In the genomic region with DNA sequence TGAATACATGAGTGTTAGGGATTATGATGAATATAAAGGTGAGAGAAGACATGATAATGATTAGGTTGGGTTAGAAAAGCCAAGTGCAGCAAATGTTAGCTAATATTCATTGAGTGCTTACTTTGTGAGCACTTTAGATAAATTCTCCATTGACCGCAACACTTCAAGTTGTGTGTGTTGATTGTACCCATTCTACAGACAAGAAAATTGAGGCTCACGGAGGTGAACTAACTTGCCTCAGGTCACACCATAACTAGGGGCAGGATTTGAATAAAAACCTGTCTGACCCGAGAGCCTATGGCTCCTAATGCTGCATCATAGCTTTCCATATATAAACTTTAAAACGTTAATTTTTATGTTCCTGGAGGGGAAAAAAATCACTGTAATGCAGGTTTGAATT, we compare ENCODE assay signal across 27 cellular contexts. TPM values are rescaled to one million over a fixed set of nuclear protein-coding genes. Genes with fewer than 3 reads are reported as not detected.
"Had no signal": no experiment of that assay in that cellular context is flagged by ENCODE, and none has a peak within 500 bp of the region (broad histone marks: within the 10 kb centered on the region; RNA-seq: fewer than 3 reads in every experiment).

No MANE protein-coding gene starts in this region.

- H3K4me3 ChIP-seq: dorsolateral prefrontal cortex, gastroesophageal sphincter, heart left ventricle, hepatocyte, left ventricle myocardium inferior, lower lobe of right lung, smooth muscle cell, suprapubic skin, vagina had no signal

- H3K9me3 ChIP-seq: gastroesophageal sphincter, heart left ventricle, left ventricle myocardium inferior, lower lobe of right lung, neutrophil, suprapubic skin, vagina had no signal

- H3K9ac ChIP-seq: parathyroid adenoma had no signal

- H3K27me3 ChIP-seq: dorsolateral prefrontal cortex, foreskin keratinocyte, vagina had no signal

- H3K79me2 ChIP-seq: hepatocyte, parathyroid adenoma had no signal

- H3K36me3 ChIP-seq: gastroesophageal sphincter, heart left ventricle, left ventricle myocardium inferior, lower lobe of right lung, neutrophil, suprapubic skin, vagina had no signal

- H3K27ac ChIP-seq: epithelial cell of prostate, foreskin keratinocyte, gastroesophageal sphincter, heart left ventricle, hepatocyte, left ventricle myocardium inferior, lower lobe of right lung, neutrophil, parathyroid adenoma, suprapubic skin, vagina had no signal

- H3K4me2 ChIP-seq: hepatocyte, smooth muscle cell had no signal

- DNase-seq: cortex of kidney; effector CD4-positive, alpha-beta T cell; endodermal cell; foreskin keratinocyte; heart left ventricle; kidney; left cardiac atrium; left ventricle myocardium inferior; lower lobe of right lung; natural killer cell; stimulated activated CD4-positive, alpha-beta T cell treated with anti-CD3 and anti-CD28 coated beads, Interleukin-12 subunit alpha, Interleukin-12 subunit beta, amount 100 ng/mL, for 4 hours; stimulated activated CD4-positive, alpha-beta T cell treated with anti-CD3 and anti-CD28 coated beads, Interleukin-1b, Interleukin-23, amount 100 ng/mL, for 48 hours; stimulated activated CD4-positive, alpha-beta T cell treated with anti-CD3 and anti-CD28 coated beads, Interleukin-4, amount 100 ng/mL, for 1 hour; stimulated activated CD8-positive, alpha-beta memory T cell treated with anti-CD3 and anti-CD28 coated beads, Interleukin-4, amount 100 ng/mL, for 48 hours; stimulated activated naive CD4-positive, alpha-beta T cell; stimulated activated naive CD8-positive, alpha-beta T cell treated with anti-CD3 and anti-CD28 coated beads, Interleukin-15, amount 100 ng/mL, for 72 hours; trophoblast cell had no signal

- H3K4me1 ChIP-seq: foreskin keratinocyte, heart left ventricle, left ventricle myocardium inferior, lower lobe of right lung, suprapubic skin had no signal

- H2AFZ ChIP-seq: hepatocyte had no signal

- ATAC-seq: foreskin keratinocyte; heart left ventricle; left cardiac atrium; lower lobe of right lung; natural killer cell; stimulated activated naive CD8-positive, alpha-beta T cell treated with anti-CD3 and anti-CD28 coated beads, Interleukin-15, amount 100 ng/mL, for 72 hours had no signal

RNA-seq across cellular contexts. Expression of a gene that starts 15.2 kb away (rescaled TPM):
- total RNA-seq: fibroblast of lung, foreskin keratinocyte, hepatocyte, left ventricle myocardium inferior, smooth muscle cell, suprapubic skin had no signal
- polyA plus RNA-seq: fibroblast of lung, foreskin keratinocyte, heart left ventricle, hepatocyte, smooth muscle cell had no signal
